In the genomic region with DNA sequence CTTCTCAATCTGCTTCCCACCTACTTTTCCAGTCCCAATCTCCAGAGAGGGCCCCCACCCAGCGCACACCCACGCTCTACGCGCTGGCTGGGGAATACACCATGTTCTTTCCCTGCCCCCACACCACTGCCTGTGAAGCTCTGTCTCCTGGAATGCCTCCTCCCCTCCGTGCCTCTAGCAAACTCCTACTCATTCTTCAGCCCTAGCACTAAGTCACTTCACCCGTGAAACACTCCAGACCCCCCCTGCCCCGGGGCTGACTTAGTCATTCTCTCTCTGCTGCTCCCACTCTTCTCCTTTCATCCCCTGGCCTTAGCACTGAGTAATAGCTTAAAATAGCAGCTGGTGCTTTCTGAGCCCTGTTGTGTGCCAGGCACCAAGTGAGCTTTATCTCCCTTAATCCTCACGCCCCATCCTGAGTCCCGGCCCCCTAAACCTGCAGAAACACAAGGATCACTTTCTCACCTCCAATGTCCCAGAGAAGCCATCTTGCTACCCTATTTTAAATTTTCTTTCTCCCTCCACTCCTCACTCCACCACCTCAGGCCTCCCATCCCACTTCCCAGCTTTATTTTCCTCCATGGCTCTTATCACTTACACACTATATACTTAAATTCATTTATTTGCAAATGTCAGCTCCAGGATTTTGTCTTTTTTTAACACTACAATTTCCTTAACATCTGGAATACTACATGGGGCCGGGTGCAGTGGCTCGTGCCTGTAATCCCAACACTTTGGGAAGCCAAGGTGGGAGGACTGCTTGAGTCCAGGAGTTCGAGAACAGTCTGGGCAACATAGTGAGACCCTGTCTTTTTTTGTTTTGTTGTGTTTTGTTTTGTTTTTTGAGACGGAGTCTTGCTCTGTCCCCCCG, we compare ENCODE assay signal across 8 cellular contexts. TPM values are rescaled to one million over a fixed set of nuclear protein-coding genes. Genes with fewer than 3 reads are reported as not detected.
DNase-seq lines count a peak whose midpoint lies in the region; ATAC-seq and TF ChIP-seq lines count a peak whose summit lies in the region.

No MANE protein-coding gene starts in this region.

- H3K36me3 ChIP-seq in MG63 (no peaks in the 10 kb centered on the region), ascending aorta (no peaks in the 10 kb centered on the region)

- H3K4me1 ChIP-seq in ascending aorta: peaks cover 11 to 23% of the 10 kb centered on the region in 2 donors

- no peak for TF ChIP-seq CTCF in ascending aorta (IDR thresholded peaks at IDR 0.05)

- intact Hi-C loops in ascending aorta (cut with DNase I): no loop called here
- intact Hi-C loops in left colon (cut with DNase I, micrococcal nuclease): no loop called here

- peak overlapping the region; percentile 63 to 88 for H3K27ac ChIP-seq in ascending aorta

- H3K4me3 ChIP-seq in MG63 (no peak overlapping the region), ascending aorta (no peak overlapping the region)

- H3K9me3 ChIP-seq in MG63 (no peaks in the 10 kb centered on the region), ascending aorta (no peaks in the 10 kb centered on the region)

- no peak for ATAC-seq in left colon

- peak; percentile 67 for DNase-seq in Ammon's horn (ENCODE audit: low spot score)
- peak; percentile 99 for DNase-seq in MG63
- DNase-seq in ascending aorta (ENCODE audit: low spot score in 2 of 2): peak; percentile 81 to 94
- peak; percentile 34 to 58 for DNase-seq in left colon
- DNase-seq in stimulated activated CD4-positive, alpha-beta T cell treated with anti-CD3 and anti-CD28 coated beads, TNF-alpha, amount 100 ng/mL, for 4 hours (ENCODE audit: low read depth in 3 of 3): peak; percentile 57 to 71 (median 60)
- no peak for DNase-seq in Kasumi-1 (lab: John Stamatoyannopoulos, UW)
- no peak for DNase-seq in NCI-H2107 (lab: John Stamatoyannopoulos, UW)
- DNase-seq in cerebellum (ENCODE audit: low spot score): no peak

- H3K27me3 ChIP-seq in MG63: no peaks in the 10 kb centered on the region
- H3K27me3 ChIP-seq in ascending aorta: no peaks in the 10 kb centered on the region

RNA-seq across cellular contexts. Expression of a gene that starts 6.3 kb away (rescaled TPM):
- total RNA-seq in MG63 (2014; rRNA removed; shearing (Covaris generic); ENCODE audit: low replicate concordance): 2.0 and 2.4 TPM in 2 replicates
- 1.2 TPM for total RNA-seq in ascending aorta
- 10 to 100 TPM; 19.8 to 38.4 TPM for total RNA-seq in left colon
- total RNA-seq in cerebellum: 8.5 TPM

RNA-seq across cellular contexts. Expression of a gene that starts 33.7 kb away (rescaled TPM):
- 0.07 TPM in 1 of 2 replicates, not detected in the other for total RNA-seq in MG63 (2014; rRNA removed; shearing (Covaris generic); ENCODE audit: low replicate concordance)
- total RNA-seq in ascending aorta (15.1 TPM), left colon (1 to 10 TPM; 3.2 to 3.9 TPM), cerebellum (2.7 TPM)

Comparison
In these comparisons a context has a peak if more than half of its experiments do, and no peak if none do; other contexts are left out.
1. DNase-seq: peak in Ammon's horn (single experiment), MG63 (single experiment), ascending aorta (2 of 2), left colon (2 of 2) and stimulated activated CD4-positive, alpha-beta T cell treated with anti-CD3 and anti-CD28 coated beads, TNF-alpha, amount 100 ng/mL, for 4 hours (3 of 3); none in Kasumi-1 (0 of 2), NCI-H2107 (single experiment) and cerebellum (single experiment).